In the genomic region with DNA sequence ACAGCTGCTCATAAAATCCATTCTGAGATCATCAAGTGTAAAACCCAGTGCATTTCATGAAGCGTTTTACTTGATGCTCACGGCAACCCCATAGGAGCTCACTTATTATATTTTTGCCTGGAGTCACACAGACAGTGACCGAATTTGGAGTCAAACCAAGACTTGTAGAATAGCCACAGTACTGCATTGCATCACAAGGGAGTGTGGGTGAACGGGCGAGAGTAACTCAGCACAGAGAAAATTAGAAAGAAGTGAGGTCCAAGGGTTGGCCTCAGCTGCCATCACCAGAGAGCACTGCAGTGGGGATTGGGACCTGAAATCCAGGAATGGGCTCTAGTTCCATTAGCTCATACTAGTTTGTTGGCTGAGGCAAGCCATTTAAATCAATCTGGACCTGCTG, we compare ENCODE assay signal across 22 cellular contexts. TPM values are rescaled to one million over a fixed set of nuclear protein-coding genes. Genes with fewer than 3 reads are reported as not detected.
"Had no signal": no experiment of that assay in that cellular context is flagged by ENCODE, and none has a peak within 500 bp of the region (broad histone marks: within the 10 kb centered on the region; RNA-seq: fewer than 3 reads in every experiment).

No MANE protein-coding gene starts in this region.

- H3K9me3 ChIP-seq: SJSA1 had no signal

- H3K36me3 ChIP-seq: MG63, SJSA1 had no signal

- H3K27ac ChIP-seq: SJSA1, SK-N-MC had no signal

- H3K4me3 ChIP-seq: MG63, SJSA1, SK-N-MC had no signal

- DNase-seq: Karpas-422, KG1, MG63, NCI-H1092, NCI-H1105 treated with DMSO at 0.1 percent for 48 hours, NCI-H1417 treated with DMSO at 0.1 percent for 48 hours, NCI-H146, NCI-H1694 treated with DMSO at 0.1 percent for 48 hours, NCI-H1930, NCI-H2081, NCI-H2107, NCI-H2227 treated with DMSO at 0.1 percent for 48 hours, NCI-H69, NCI-H774, Right ventricle myocardium superior, RPMI8226, SIG-M5 had no signal

- H3K27me3 ChIP-seq: MG63, SJSA1 had no signal

RNA-seq across cellular contexts. Expression of a gene that starts 24.7 kb away (rescaled TPM):
- total RNA-seq: HT1080; NCI-H460; Right ventricle myocardium superior; SJSA1; T-helper 1 cell treated with Interleukin-12 subunit alpha and Interleukin-12 subunit beta and Interleukin-4 antibody, amounts not matched to agents 30 ng/mL and 1 ng/mL, for 36 hours had no signal
